ENCODE assay signal across 18 cellular contexts in genomic region chr15:69782155-69782658, GRCh38.
DNase-seq lines count a peak whose midpoint lies in the region; ATAC-seq and TF ChIP-seq lines count a peak whose summit lies in the region.
"Had no signal": no experiment of that assay in that cellular context is flagged by ENCODE, and none has a peak within 500 bp of the region (broad histone marks: within the 10 kb centered on the region; RNA-seq: fewer than 3 reads in every experiment).

No MANE protein-coding gene starts in this region.

- peaks cover 5% of the 10 kb centered on the region for H3K36me3 Mint-ChIP-seq in memory B cell
- peaks cover 8% of the 10 kb centered on the region for H3K36me3 Mint-ChIP-seq in stimulated activated memory B cell treated with anti-CD40 and anti-IgM and Interleukin-4, amounts not matched to agents 10 μg/mL and 1 μg/mL and 100 μg/mL, for 72 hours
- H3K36me3 Mint-ChIP-seq in glutamatergic neuron (ENCODE audit: unreplicated experiment): peaks cover 11% of the 10 kb centered on the region

- DNase-seq in NCI-H2171 treated with DMSO at 0.1 percent for 48 hours (lab: John Stamatoyannopoulos, UW) (peak; percentile 10), NCI-H2171 (lab: John Stamatoyannopoulos, UW) (no peak), memory B cell (ENCODE audit: low spot score in 2 of 2) (no peak), MG63 (no peak), glutamatergic neuron (no peak)
- no peak for DNase-seq in stimulated activated naive CD8-positive, alpha-beta T cell treated with anti-CD3 and anti-CD28 coated beads, Interleukin-15, amount 100 ng/mL, for 72 hours
- DNase-seq in stimulated activated naive CD8-positive, alpha-beta T cell treated with anti-CD3 and anti-CD28 coated beads, Interleukin-15, Interleukin-2, amounts not matched to agents 100 U/mL and 50 U/mL, for 24 hours: no peak
- DNase-seq: DMS153, DND-41, KBM-7, NCI-H1105 treated with DMSO at 0.1 percent for 48 hours, NCI-H146, NCI-H2107, NCI-H446 treated with DMSO at 0.1 percent for 48 hours, Peyer's patch, SHP77 treated with DMSO at 0.1 percent for 48 hours had no signal

- peaks cover 41% of the 10 kb centered on the region for H3K4me1 Mint-ChIP-seq in stimulated activated naive CD8-positive, alpha-beta T cell treated with anti-CD3 and anti-CD28 coated beads, Interleukin-15, amount 100 ng/mL, for 72 hours
- H3K4me1 Mint-ChIP-seq in memory B cell: peaks cover 25% of the 10 kb centered on the region
- peaks cover 23% of the 10 kb centered on the region for H3K4me1 Mint-ChIP-seq in stimulated activated memory B cell treated with anti-CD40 and anti-IgM and Interleukin-4, amounts not matched to agents 10 μg/mL and 1 μg/mL and 100 μg/mL, for 72 hours
- peaks cover 27% of the 10 kb centered on the region for H3K4me1 Mint-ChIP-seq in glutamatergic neuron (ENCODE audit: low read depth, unreplicated experiment)

- ATAC-seq in stimulated activated naive CD8-positive, alpha-beta T cell treated with anti-CD3 and anti-CD28 coated beads, Interleukin-15, amount 100 ng/mL, for 72 hours: no peak
- no peak for ATAC-seq in stimulated activated naive CD8-positive, alpha-beta T cell treated with anti-CD3 and anti-CD28 coated beads, Interleukin-15, Interleukin-2, amounts not matched to agents 100 U/mL and 50 U/mL, for 24 hours
- ATAC-seq in memory B cell (ENCODE audit: low read depth): no peak
- no peak for ATAC-seq in stimulated activated memory B cell treated with anti-CD40 and anti-IgM and Interleukin-4, amounts not matched to agents 10 μg/mL and 1 μg/mL and 100 μg/mL, for 72 hours

- no peaks in the 10 kb centered on the region for H3K36me3 ChIP-seq in MG63
- H3K36me3 ChIP-seq: Peyer's patch had no signal

- peaks cover 4% of the 10 kb centered on the region; the same call in 1 of the 2 replicates for H3K9me3 ChIP-seq in MG63
- H3K9me3 ChIP-seq: Peyer's patch had no signal

- H3K27ac Mint-ChIP-seq in stimulated activated naive CD8-positive, alpha-beta T cell treated with anti-CD3 and anti-CD28 coated beads, Interleukin-15, amount 100 ng/mL, for 72 hours: no peak overlapping the region
- H3K27ac Mint-ChIP-seq in memory B cell (no peak overlapping the region), glutamatergic neuron (ENCODE audit: unreplicated experiment) (no peak overlapping the region)
- peak overlapping the region; percentile 13 for H3K27ac Mint-ChIP-seq in stimulated activated memory B cell treated with anti-CD40 and anti-IgM and Interleukin-4, amounts not matched to agents 10 μg/mL and 1 μg/mL and 100 μg/mL, for 72 hours

- no peaks in the 10 kb centered on the region for H3K27me3 ChIP-seq in MG63
- H3K27me3 ChIP-seq: Peyer's patch had no signal

- H3K9me3 Mint-ChIP-seq in stimulated activated naive CD8-positive, alpha-beta T cell treated with anti-CD3 and anti-CD28 coated beads, Interleukin-15, amount 100 ng/mL, for 72 hours: peaks cover 4 to 7% of the 10 kb centered on the region in 2 donors
- H3K9me3 Mint-ChIP-seq in memory B cell: peaks cover 7% of the 10 kb centered on the region
- peaks cover 5% of the 10 kb centered on the region for H3K9me3 Mint-ChIP-seq in stimulated activated memory B cell treated with anti-CD40 and anti-IgM and Interleukin-4, amounts not matched to agents 10 μg/mL and 1 μg/mL and 100 μg/mL, for 72 hours
- peaks cover 3% of the 10 kb centered on the region for H3K9me3 Mint-ChIP-seq in glutamatergic neuron (ENCODE audit: unreplicated experiment)

- H3K4me3 Mint-ChIP-seq in stimulated activated naive CD8-positive, alpha-beta T cell treated with anti-CD3 and anti-CD28 coated beads, Interleukin-15, amount 100 ng/mL, for 72 hours: peak overlapping the region; percentile 19 to 63
- H3K4me3 Mint-ChIP-seq in memory B cell (peak overlapping the region; percentile 24), glutamatergic neuron (ENCODE audit: unreplicated experiment) (no peak overlapping the region)
- H3K4me3 Mint-ChIP-seq in stimulated activated memory B cell treated with anti-CD40 and anti-IgM and Interleukin-4, amounts not matched to agents 10 μg/mL and 1 μg/mL and 100 μg/mL, for 72 hours: no peak overlapping the region
- H3K4me3 Mint-ChIP-seq: B cell had no signal

- peaks cover 49% of the 10 kb centered on the region for H3K27me3 Mint-ChIP-seq in stimulated activated naive CD8-positive, alpha-beta T cell treated with anti-CD3 and anti-CD28 coated beads, Interleukin-15, amount 100 ng/mL, for 72 hours
- H3K27me3 Mint-ChIP-seq in memory B cell (peaks cover 7% of the 10 kb centered on the region), glutamatergic neuron (ENCODE audit: unreplicated experiment) (peaks cover 2% of the 10 kb centered on the region)
- peaks cover 18% of the 10 kb centered on the region for H3K27me3 Mint-ChIP-seq in stimulated activated memory B cell treated with anti-CD40 and anti-IgM and Interleukin-4, amounts not matched to agents 10 μg/mL and 1 μg/mL and 100 μg/mL, for 72 hours

- no peak for TF ChIP-seq CTCF in glutamatergic neuron (IDR thresholded peaks at IDR 0.05; ENCODE audit: partially characterized antibody, unreplicated experiment)

- no peak overlapping the region for H3K4me3 ChIP-seq in MG63
- H3K4me3 ChIP-seq: Peyer's patch had no signal

Comparison
In these comparisons a context has a peak if more than half of its experiments do, and no peak if none do; other contexts are left out.
1. H3K4me3 Mint-ChIP-seq: peak in stimulated activated naive CD8-positive, alpha-beta T cell treated with anti-CD3 and anti-CD28 coated beads, Interleukin-15, amount 100 ng/mL, for 72 hours (2 of 2) and memory B cell (single experiment); none in stimulated activated memory B cell treated with anti-CD40 and anti-IgM and Interleukin-4, amounts not matched to agents 10 μg/mL and 1 μg/mL and 100 μg/mL, for 72 hours (single experiment) and glutamatergic neuron (single experiment).